In the genomic region with DNA sequence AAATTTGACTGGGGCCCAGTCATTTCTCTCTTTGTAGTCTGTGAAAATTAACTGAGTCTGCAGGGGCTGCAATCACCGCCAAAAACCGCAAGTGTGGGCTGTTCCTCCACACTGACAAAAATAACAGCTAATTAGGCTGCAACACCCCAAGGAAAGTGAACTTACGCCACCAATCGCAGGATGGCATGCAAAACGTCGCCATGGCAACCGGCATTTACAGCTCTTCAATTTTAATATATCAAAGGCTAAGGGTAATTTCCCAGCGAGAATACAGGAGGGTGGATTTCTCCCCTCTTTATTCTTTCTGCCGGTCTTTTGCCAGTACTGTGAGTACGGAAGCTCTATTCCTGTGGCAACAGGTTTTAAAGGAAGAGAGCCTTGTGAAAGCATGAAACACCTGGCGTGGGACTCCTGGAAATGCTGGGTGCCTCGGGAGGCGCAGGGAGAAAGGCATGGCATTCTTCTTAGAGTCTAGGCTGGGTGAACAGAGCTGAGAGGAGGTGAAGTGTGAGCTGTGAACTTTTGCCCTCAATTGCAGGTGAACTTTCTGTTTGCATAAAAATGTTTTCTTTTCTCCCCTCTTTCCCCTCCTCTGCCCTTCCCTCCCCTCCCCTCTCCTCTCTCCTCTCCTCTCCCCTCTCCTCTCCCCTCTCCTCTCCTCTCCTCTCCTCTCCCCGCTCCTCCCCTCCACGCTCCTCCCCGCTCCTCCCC, we compare ENCODE assay signal across 8 cellular contexts.
DNase-seq lines count a peak whose midpoint lies in the region; ATAC-seq and TF ChIP-seq lines count a peak whose summit lies in the region.

No MANE protein-coding gene starts in this region.

- 57% methylated on average over 16 of the region's 16 CpGs for WGBS in esophagus muscularis mucosa

- H3K36me3 ChIP-seq in esophagus muscularis mucosa, result no peaks in the 10 kb centered on the region

- DNase-seq in NCI-H2196 (lab: John Stamatoyannopoulos, UW; ENCODE audit: unreplicated experiment) (peak; percentile 78), epithelial cell of prostate (ENCODE audit: low read depth, low spot score) (peak; percentile 12), 8988T (no peak), esophagus muscularis mucosa (ENCODE audit: extremely low spot score) (no peak)
- peak; percentile 84 for DNase-seq in activated CD4-positive, alpha-beta memory T cell treated with anti-CD3 and anti-CD28 coated beads for 36 hours
- peak; percentile 65 to 79 (median 74) for DNase-seq in stimulated activated CD4-positive, alpha-beta T cell treated with anti-CD3 and anti-CD28 coated beads, Interleukin-1b, Interleukin-23, amount 100 ng/mL, for 24 hours (ENCODE audit: low read depth in 4 of 4, low spot score in 1 of 4)

- intact Hi-C loops in activated CD4-positive, alpha-beta memory T cell treated with anti-CD3 and anti-CD28 coated beads for 36 hours (cut with micrococcal nuclease), result loop anchor here (2.0 to 5.0 kb wide), 3 partner anchors 44 to 209 kb away; no protein-coding TSS in a partner anchor
- intact Hi-C loops in esophagus muscularis mucosa (cut with DNase I), result no loop called here

- H3K27me3 ChIP-seq in esophagus muscularis mucosa, result peaks cover 0 to 43% (median 0%) of the 10 kb centered on the region in 4 donors

- H3K4me3 ChIP-seq in esophagus muscularis mucosa, result no peak overlapping the region

- H3K9me3 ChIP-seq in esophagus muscularis mucosa, result no peaks in the 10 kb centered on the region

- CTCF ChIA-PET in activated CD4-positive, alpha-beta memory T cell treated with anti-CD3 and anti-CD28 coated beads for 36 hours (lab: Charles Lee), result no interaction called here

- TF ChIP-seq EP300 in esophagus muscularis mucosa (IDR thresholded peaks at IDR 0.05), result no peak

- no peaks in the 10 kb centered on the region for H3K36me3 Mint-ChIP-seq in activated CD4-positive, alpha-beta memory T cell treated with anti-CD3 and anti-CD28 coated beads for 36 hours

- H3K27me3 Mint-ChIP-seq in activated CD4-positive, alpha-beta memory T cell treated with anti-CD3 and anti-CD28 coated beads for 36 hours, result no peaks in the 10 kb centered on the region

- POLR2A ChIA-PET in activated CD4-positive, alpha-beta memory T cell treated with anti-CD3 and anti-CD28 coated beads for 36 hours (lab: Charles Lee), result interaction anchor here (0.6 to 1.0 kb wide), 2 partner anchors 65 to 299 kb away, joined by 3 read pairs; no protein-coding TSS in a partner anchor

- TF ChIP-seq CTCF in esophagus muscularis mucosa (IDR thresholded peaks at IDR 0.05), result no peak

- TF ChIP-seq POLR2A in esophagus muscularis mucosa (IDR thresholded peaks at IDR 0.05; ENCODE audit: low read depth), result no peak

- peaks cover 23% of the 10 kb centered on the region for H3K4me1 Mint-ChIP-seq in activated CD4-positive, alpha-beta memory T cell treated with anti-CD3 and anti-CD28 coated beads for 36 hours (ENCODE audit: low read depth)

- H3K4me3 Mint-ChIP-seq in activated CD4-positive, alpha-beta memory T cell treated with anti-CD3 and anti-CD28 coated beads for 36 hours, result peak overlapping the region; percentile 53

- H3K9me3 Mint-ChIP-seq in activated CD4-positive, alpha-beta memory T cell treated with anti-CD3 and anti-CD28 coated beads for 36 hours, result no peaks in the 10 kb centered on the region

- ATAC-seq in GM18909 (IDR thresholded peaks at IDR 0.05; ENCODE audit: poor library complexity, unreplicated experiment) (peak; percentile 83), HG02970 (IDR thresholded peaks at IDR 0.05; ENCODE audit: low FRiP score, unreplicated experiment) (peak; percentile 75)

- H3K27ac ChIP-seq in epithelial cell of prostate, result peak overlapping the region; percentile 34
- no peak overlapping the region for H3K27ac ChIP-seq in esophagus muscularis mucosa (replicated peaks in 1 of 4)

- peaks cover 0 to 5% (median 0%) of the 10 kb centered on the region in 4 donors for H3K4me1 ChIP-seq in esophagus muscularis mucosa

- H3K27ac Mint-ChIP-seq in activated CD4-positive, alpha-beta memory T cell treated with anti-CD3 and anti-CD28 coated beads for 36 hours, result peak overlapping the region; percentile 44

Comparison
In these comparisons a context has a peak if more than half of its experiments do, and no peak if none do; other contexts are left out.
1. DNase-seq: peak in NCI-H2196 (single experiment), activated CD4-positive, alpha-beta memory T cell treated with anti-CD3 and anti-CD28 coated beads for 36 hours (single experiment), epithelial cell of prostate (single experiment) and stimulated activated CD4-positive, alpha-beta T cell treated with anti-CD3 and anti-CD28 coated beads, Interleukin-1b, Interleukin-23, amount 100 ng/mL, for 24 hours (4 of 4); none in 8988T (single experiment) and esophagus muscularis mucosa (single experiment).